In the genomic region with DNA sequence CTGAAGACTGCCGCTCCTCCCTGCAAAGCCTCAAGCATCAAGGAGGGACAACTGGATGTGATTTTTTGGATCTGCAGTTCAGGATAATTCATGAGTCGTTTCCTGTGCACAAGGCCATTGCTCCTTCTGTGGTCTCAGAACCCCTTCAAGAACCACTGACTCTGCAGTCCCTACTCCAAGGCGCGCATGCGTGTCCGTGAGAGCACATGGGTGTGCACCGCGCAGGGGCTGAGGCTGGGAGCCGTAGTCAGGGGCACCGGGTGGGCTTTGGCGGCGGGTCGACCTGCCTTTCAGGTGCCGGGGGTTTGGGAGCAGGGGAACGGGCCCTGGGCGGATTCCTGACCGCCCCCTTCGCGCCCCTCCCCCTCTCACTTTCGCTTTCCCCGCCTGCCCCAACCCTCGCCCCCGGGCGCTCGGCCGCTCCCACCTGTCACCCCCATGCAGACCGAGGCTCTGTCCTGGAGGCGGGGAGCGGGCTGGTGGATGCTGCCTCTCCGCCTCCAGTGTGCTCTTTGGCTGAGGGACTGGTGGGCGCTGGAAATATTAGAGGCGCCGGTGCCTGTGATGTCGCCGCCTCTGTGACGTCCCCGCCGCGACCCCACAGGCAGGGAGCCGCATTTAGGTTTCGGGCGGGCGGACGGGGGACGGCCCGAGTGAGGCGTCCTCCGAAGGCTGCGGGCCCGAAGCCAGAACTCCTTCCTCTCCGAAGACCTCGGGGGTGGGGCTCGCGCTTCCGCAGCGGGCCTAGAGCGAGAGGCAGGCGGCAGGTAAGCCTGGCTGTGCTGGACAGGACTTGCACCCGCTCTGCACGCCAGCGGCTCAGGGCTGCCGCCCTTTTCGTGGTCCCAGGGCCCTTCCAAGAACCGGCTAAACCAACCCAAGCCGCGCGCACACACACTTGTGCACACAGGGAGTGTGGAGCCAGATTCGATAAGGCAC, we compare ENCODE assay signal across 8 cellular contexts. TPM values are rescaled to one million over a fixed set of nuclear protein-coding genes. Genes with fewer than 3 reads are reported as not detected.
A peak's percentile ranks its signal among the peaks of the same experiment; 100 is the strongest.
DNase-seq lines count a peak whose midpoint lies in the region; ATAC-seq and TF ChIP-seq lines count a peak whose summit lies in the region.

A gene with protein sequence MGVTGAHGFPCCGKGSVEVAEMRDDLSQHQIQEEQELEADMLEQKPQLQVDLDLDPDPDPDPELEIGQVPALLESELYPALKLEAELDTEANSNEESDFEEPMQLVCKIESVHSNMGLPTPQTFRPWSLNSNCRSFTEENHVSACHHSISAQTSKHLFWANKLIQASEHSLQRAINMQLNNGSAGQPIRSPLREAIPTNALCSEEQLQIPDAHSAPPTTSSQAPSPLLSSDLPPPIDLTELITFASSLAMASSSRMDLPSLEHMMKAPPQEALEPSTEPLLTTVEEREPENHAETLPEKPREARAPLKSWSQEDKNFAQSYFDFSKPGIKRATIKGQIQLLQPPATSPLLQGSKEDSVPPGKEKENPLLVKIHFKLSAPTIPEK (minus strand): TSS at position 518 of the 939 bp plus-strand sequence. CDS start 78 bp downstream, at position 440.

- H3K27ac Mint-ChIP-seq in chondrocyte (ENCODE audit: unreplicated experiment) = peak within 1 kb of the TSS; percentile 66

- intact Hi-C loops in right lobe of liver (cut with DNase I) = no loop called here

- H3K4me1 ChIP-seq in right lobe of liver = peaks cover 0 to 16% (median 0%) of the 10 kb centered on the region in 4 donors

- peak within 1 kb of the TSS; percentile 47 to 74 (median 66) for H3K4me3 ChIP-seq in right lobe of liver

- no peaks in the 10 kb centered on the region for H3K9me3 ChIP-seq in right lobe of liver

- TF ChIP-seq CTCF in chondrocyte (IDR thresholded peaks at IDR 0.05) (no peak), right lobe of liver (IDR thresholded peaks at IDR 0.05) (no peak)

- peaks cover 11% of the 10 kb centered on the region for H3K36me3 Mint-ChIP-seq in chondrocyte (ENCODE audit: low read depth)

- peaks cover 0 to 12% (median 4%) of the 10 kb centered on the region in 4 donors for H3K36me3 ChIP-seq in right lobe of liver

- ATAC-seq in right lobe of liver (peak; percentile 67 to 74 (median 70)), GM21423 (IDR thresholded peaks at IDR 0.05; ENCODE audit: unreplicated experiment) (no peak), GM19467 (IDR thresholded peaks at IDR 0.05; ENCODE audit: unreplicated experiment) (no peak)

- DNase-seq in DMS53 (lab: John Stamatoyannopoulos, UW) (peak; percentile 60), DMS53 treated with DMSO at 0.1 percent for 48 hours (lab: John Stamatoyannopoulos, UW; ENCODE audit: unreplicated experiment) (no peak), chondrocyte (ENCODE audit: low spot score) (peak; percentile 94), right lobe of liver (peak; percentile 69 to 75 (median 74))
- peak; percentile 70 for DNase-seq in activated CD4-positive, CD25-positive, alpha-beta regulatory T cell treated with anti-CD3 and anti-CD28 coated beads, Interleukin-2, amount 50 U/mL, for 72 hours
- peak; percentile 30 to 50 (median 32) for DNase-seq in stimulated activated CD4-positive, alpha-beta T cell treated with anti-CD3 and anti-CD28 coated beads, TNF-alpha, amount 100 ng/mL, for 1 hour (ENCODE audit: low read depth in 3 of 3, low spot score in 1 of 3)

- H3K4me3 Mint-ChIP-seq in chondrocyte (ENCODE audit: unreplicated experiment) = no peak within 1 kb of the TSS

- H3K9me3 Mint-ChIP-seq in chondrocyte (ENCODE audit: low read depth) = no peaks in the 10 kb centered on the region

- peak within 1 kb of the TSS in 2 of 3 donors; percentile 21 to 26 for H3K27ac ChIP-seq in right lobe of liver

- peaks cover 2% of the 10 kb centered on the region for H3K27me3 Mint-ChIP-seq in chondrocyte (ENCODE audit: low read depth)

- H3K27me3 ChIP-seq in right lobe of liver = no peaks in the 10 kb centered on the region

- peaks cover 15% of the 10 kb centered on the region for H3K4me1 Mint-ChIP-seq in chondrocyte (ENCODE audit: low read depth)

- 16% methylated on average over 18 of the region's 68 CpGs for WGBS in right lobe of liver (ENCODE audit: insufficient coverage, low coverage, low lambda C conversion rate, missing lambda C conversion rate)

- no peak for TF ChIP-seq POLR2A in right lobe of liver (IDR thresholded peaks at IDR 0.05)

RNA-seq across cellular contexts. Expression of the gene that starts here (rescaled TPM):
- total RNA-seq in chondrocyte (not detected in 3 replicates), right lobe of liver (not detected)

Comparison
In these comparisons a context has a peak if more than half of its experiments do, and no peak if none do; other contexts are left out.
1. Peak in DNase-seq in chondrocyte; RNA of the gene not detected or under 1 TPM.
2. Peak in DNase-seq, ATAC-seq, H3K4me3 ChIP-seq and H3K27ac ChIP-seq in right lobe of liver; RNA of the gene not detected or under 1 TPM.